Comparison of ENCODE assay signal across 1 cellular context in genomic region chr6:134921980-134922313, GRCh38.
TF ChIP-seq lines count a peak whose summit lies in the region.

No MANE protein-coding gene starts in this region.

TF ChIP-seq in HEK293, 187 proteins besides CTCF, POLR2A, EP300 and RAD21 (continued from another document):
- TF ChIP-seq ZSCAN18 (tag by site-specific recombination; IDR thresholded peaks at IDR 0.05) (no peak), ZFHX2 (tag by site-specific recombination; conservative IDR thresholded peaks at IDR 0.05) (0 out of 2 replicates have a peak, but pooled peaks have one; percentile 12), ZNF48 (tag by site-specific recombination; IDR thresholded peaks at IDR 0.05) (no peak)
